ENCODE assay signal across 8 cellular contexts in genomic region chr5:148374693-148375360, GRCh38. TPM values are rescaled to one million over a fixed set of nuclear protein-coding genes. Genes with fewer than 3 reads are reported as not detected.
DNase-seq lines count a peak whose midpoint lies in the region; ATAC-seq and TF ChIP-seq lines count a peak whose summit lies in the region.

No MANE protein-coding gene starts in this region.

- H3K9me3 ChIP-seq in parathyroid adenoma (ENCODE audit: control insufficient read depth, low read length) = no peaks in the 10 kb centered on the region

- peaks cover 9 to 15% (median 14%) of the 10 kb centered on the region in 7 donors for H3K9me3 Mint-ChIP-seq in CD14-positive monocyte

- no peaks in the 10 kb centered on the region for H3K79me2 ChIP-seq in parathyroid adenoma

- no peak overlapping the region for H3K27ac ChIP-seq in parathyroid adenoma

- peaks cover 6 to 9% of the 10 kb centered on the region in 2 donors for H3K36me3 Mint-ChIP-seq in CD14-positive monocyte

- H3K9ac ChIP-seq in parathyroid adenoma = no peak overlapping the region

- ATAC-seq in GM18505 (IDR thresholded peaks at IDR 0.05; ENCODE audit: unreplicated experiment) (peak; percentile 92), HG02870 (IDR thresholded peaks at IDR 0.05; ENCODE audit: unreplicated experiment) (peak; percentile 89)

- no peak for TF ChIP-seq POLR2A in GM18505 (IDR thresholded peaks at IDR 0.05; ENCODE audit: borderline replicate concordance, extremely low read depth, insufficient read depth, insufficient read length)

- no peak for DNase-seq in CD14-positive monocyte (ENCODE audit: low spot score)
- DNase-seq in NCI-H1694 (lab: John Stamatoyannopoulos, UW) = peak; percentile 50
- DNase-seq in UCSD-AML1 (lab: John Stamatoyannopoulos, UW; ENCODE audit: unreplicated experiment) = peak; percentile 9
- DNase-seq in fibroblast of villous mesenchyme (ENCODE audit: low read depth) = peak; percentile 80
- no peak for DNase-seq in stimulated activated naive CD4-positive, alpha-beta T cell treated with Interleukin-2 at 50 U/mL for 16 hours (lab: John Stamatoyannopoulos, UW)

- peak overlapping the region in 1 of 7 donors; percentile 32 for H3K27ac Mint-ChIP-seq in CD14-positive monocyte

- no peaks in the 10 kb centered on the region for H3K4me1 ChIP-seq in parathyroid adenoma

- no peaks in the 10 kb centered on the region for H3K36me3 ChIP-seq in parathyroid adenoma (ENCODE audit: control insufficient read depth, insufficient read depth, low read length)

- H3K27me3 Mint-ChIP-seq in CD14-positive monocyte (ENCODE audit: low read depth in 3 of 3) = no peaks in the 10 kb centered on the region

- H3K4me3 Mint-ChIP-seq in CD14-positive monocyte = no peak overlapping the region

- no peaks in the 10 kb centered on the region for H3K27me3 ChIP-seq in parathyroid adenoma (ENCODE audit: control insufficient read depth, insufficient read depth, low read length)

- H3K4me2 ChIP-seq in parathyroid adenoma (ENCODE audit: low read length) = no peak overlapping the region

- H2AFZ ChIP-seq in parathyroid adenoma = no peak overlapping the region

- TF ChIP-seq CTCF in CD14-positive monocyte (IDR thresholded peaks at IDR 0.05) (peak; percentile 78), fibroblast of villous mesenchyme (IDR thresholded peaks at IDR 0.05; ENCODE audit: insufficient read depth, low read depth, low read length) (peak; percentile 93), parathyroid adenoma (IDR thresholded peaks at IDR 0.05) (peak; percentile 40)

- intact Hi-C loops in CD14-positive monocyte (cut with micrococcal nuclease) = loop anchor here (5.0 to 10.0 kb wide), 2 partner anchors 198 to 200 kb away; no protein-coding TSS in a partner anchor

- H3K4me1 Mint-ChIP-seq in CD14-positive monocyte = peaks cover 13% of the 10 kb centered on the region

- H3K4me3 ChIP-seq in fibroblast of villous mesenchyme (ENCODE audit: low read depth, low read length) (no peak overlapping the region), parathyroid adenoma (ENCODE audit: low read depth, low read length) (no peak overlapping the region)

RNA-seq across cellular contexts. Expression of gene FBXO38, which starts 8.9 kb away (rescaled TPM):
- 10 to 100 TPM in 1 of 2 donors, 1 to 10 TPM in 1; 6.8 to 14.8 TPM for polyA plus RNA-seq in CD14-positive monocyte
- total RNA-seq in fibroblast of villous mesenchyme = 74.7 and 99.5 TPM in 2 replicates

RNA-seq across cellular contexts. Expression of gene SPINK9, which starts 39.5 kb away (rescaled TPM):
- not detected for polyA plus RNA-seq in CD14-positive monocyte
- total RNA-seq in fibroblast of villous mesenchyme = not detected in 2 replicates

Comparison
In these comparisons a context has a peak if more than half of its experiments do, and no peak if none do; other contexts are left out.
1. DNase-seq: peak in NCI-H1694 (single experiment), UCSD-AML1 (single experiment) and fibroblast of villous mesenchyme (single experiment); none in CD14-positive monocyte (single experiment) and stimulated activated naive CD4-positive, alpha-beta T cell treated with Interleukin-2 at 50 U/mL for 16 hours (single experiment).
2. CTCF ChIP-seq: peak in every context shown above with its lines; median percentile 93 in fibroblast of villous mesenchyme; 78 in CD14-positive monocyte; 40 in parathyroid adenoma.